In genomic region chr13:107124129-107124718, GRCh38 we compare ENCODE assay signal across 9 cellular contexts.
A peak's percentile ranks its signal among the peaks of the same experiment; 100 is the strongest.
DNase-seq lines count a peak whose midpoint lies in the region; ATAC-seq, FAIRE-seq and TF ChIP-seq lines count a peak whose summit lies in the region.
"Had no signal": no experiment of that assay in that cellular context is flagged by ENCODE, and none has a peak within 500 bp of the region (broad histone marks: within the 10 kb centered on the region; RNA-seq: fewer than 3 reads in every experiment).

No MANE protein-coding gene starts in this region.

- DNase-seq in AG10803 (ENCODE audit: low read depth) (peak; percentile 17), HT-29 (ENCODE audit: low spot score) (peak; percentile 63), WTC11 (ENCODE audit: low spot score) (no peak), HepG2 (ENCODE audit: low spot score) (peak; percentile 18), NCI-H446 (lab: John Stamatoyannopoulos, UW) (no peak)
- DNase-seq in stimulated activated CD4-positive, alpha-beta T cell treated with anti-CD3 and anti-CD28 coated beads, Interleukin-2, amount 100 ng/mL, for 24 hours = no peak
- DNase-seq in stimulated activated naive CD4-positive, alpha-beta T cell treated with Interleukin-2 at 50 U/mL for 16 hours (lab: John Stamatoyannopoulos, UW) = no peak

- H3K27me3 Mint-ChIP-seq in WTC11 (ENCODE audit: low read depth) = peaks cover 3% of the 10 kb centered on the region; the same call in 1 of the 2 replicates

- H3K4me1 Mint-ChIP-seq in WTC11 = peaks cover 6% of the 10 kb centered on the region; the same call in 1 of the 2 replicates

- POLR2A ChIA-PET in WTC11 (lab: Charles Lee) (no interaction called here), HepG2 (lab: Yijun Ruan, JAX) (no interaction called here)

- no peaks in the 10 kb centered on the region for H4K20me1 ChIP-seq in HepG2 (ENCODE audit: insufficient read depth, low read length)

- no peak for TF ChIP-seq POLR2A in HepG2 (IDR thresholded peaks at IDR 0.05; ENCODE audit: insufficient read depth in 1 of 2, low read depth in 2 of 2, low read length in 2 of 2)

- TF ChIP-seq CTCF in AG10803 (conservative IDR thresholded peaks at IDR 0.05; ENCODE audit: low read length) (peak; percentile 64), WTC11 (IDR thresholded peaks at IDR 0.05) (peak; percentile 31; the same call in 1 of the 2 replicates), HepG2 (CRISPR knock-in tag; IDR thresholded peaks at IDR 0.05) (peak; percentile 48)

- H3K27ac ChIP-seq in HepG2 (ENCODE audit: extremely low read length, insufficient read depth, low read length) = no peak overlapping the region

- H3K9me3 ChIP-seq in HepG2 (ENCODE audit: low read length) = no peaks in the 10 kb centered on the region
- H3K9me3 ChIP-seq: HAP-1 had no signal

- no peaks in the 10 kb centered on the region for H3K36me3 ChIP-seq in HepG2 (replicated peaks in 1 of 2; ENCODE audit: control insufficient read depth in 1 of 2, insufficient read depth in 2 of 2, low read length in 2 of 2)
- H3K36me3 ChIP-seq: HAP-1 had no signal

- no peak overlapping the region for H2AFZ ChIP-seq in HepG2 (ENCODE audit: low read length)

- in situ Hi-C loops in HepG2 (cut with HindIII; ENCODE audit: extremely low pct_ligation_motif_present, low pct_unique_long_range_greater_than_20kb) = no loop called here

- intact Hi-C loops in HepG2 (cut with micrococcal nuclease; ENCODE audit: unreplicated experiment) = loop anchor here (1.0 to 5.0 kb wide), 4 partner anchors 206 to 587 kb away; partner anchors contain the start of gene EFNB2

- no peak for TF ChIP-seq RAD21 in HepG2 (CRISPR knock-in tag; IDR thresholded peaks at IDR 0.05)

- peaks cover 21% of the 10 kb centered on the region for H3K9me3 Mint-ChIP-seq in WTC11

- H3K36me3 Mint-ChIP-seq in WTC11 = peaks cover 13% of the 10 kb centered on the region

- BruUV-seq in HepG2 (replicated peaks; lab: Mats Ljungman, UMichigan) = no TSS peak

- no peak overlapping the region for H3K4me3 Mint-ChIP-seq in WTC11

- peak; percentile 15 for FAIRE-seq in HepG2 (lab: Jason Lieb, UNC)

- no peak overlapping the region for H3K4me2 ChIP-seq in HepG2 (ENCODE audit: low read depth, low read length)

- peaks cover 34% of the 10 kb centered on the region for H3K4me1 ChIP-seq in HepG2 (ENCODE audit: insufficient read depth, low read length)
- H3K4me1 ChIP-seq: HAP-1 had no signal

- TF ChIP-seq EP300 in HepG2 (IDR thresholded peaks at IDR 0.05; ENCODE audit: low read depth in 2 of 2, low read length in 2 of 2) (no peak), HepG2 (CRISPR knock-in tag; IDR thresholded peaks at IDR 0.05; ENCODE audit: borderline replicate concordance) (no peak)

- H3K4me3 ChIP-seq in AG10803 (ENCODE audit: low read length) = no peak overlapping the region
- no peak overlapping the region for H3K4me3 ChIP-seq in HepG2 (replicated peaks in 1 of 3; ENCODE audit: insufficient read depth in 1 of 3, low read depth in 2 of 3, low read length in 3 of 3)
- H3K4me3 ChIP-seq: HAP-1 had no signal

- CTCF ChIA-PET in WTC11 (lab: Charles Lee) = interaction anchor here (0.6 kb wide), 1 partner anchor 554 kb away, joined by 4 read pairs; no protein-coding TSS in a partner anchor
- CTCF ChIA-PET in HepG2 (lab: Yijun Ruan, JAX; ENCODE audit: low intra/inter-chr PET ratio, low total read pairs) = interaction anchor here (1.2 kb wide), 1 partner anchor 587 kb away, joined by 4 read pairs; no protein-coding TSS in a partner anchor

- H3K27ac Mint-ChIP-seq in WTC11 = no peak overlapping the region

- no peaks in the 10 kb centered on the region for H3K79me2 ChIP-seq in HepG2 (ENCODE audit: insufficient read depth, low read length)

- H3K27me3 ChIP-seq in HepG2 (ENCODE audit: control insufficient read depth in 1 of 2, insufficient read depth in 2 of 2, low read length in 2 of 2) = no peaks in the 10 kb centered on the region; a peak in 1 of 5 replicates

- WGBS in HepG2 (ENCODE audit: low lambda C conversion rate) = 0% methylated on average over 2 of the region's 2 CpGs

- ATAC-seq in WTC11 = no peak
- ATAC-seq in HepG2 = no peak
- no peak for ATAC-seq in HG02678 (IDR thresholded peaks at IDR 0.05; ENCODE audit: unreplicated experiment)

- no peak overlapping the region for H3K9ac ChIP-seq in HepG2 (ENCODE audit: insufficient read depth, low read depth, low read length)

TF ChIP-seq in WTC11, 78 proteins besides CTCF, POLR2A, EP300 and RAD21:
- TF ChIP-seq HMGA2 (CRISPR knock-in tag; IDR thresholded peaks at IDR 0.05) (peak; percentile 62; the same call in 1 of the 2 replicates), AR (CRISPR knock-in tag; IDR thresholded peaks at IDR 0.05) (no peak)

TF ChIP-seq in HepG2, 621 proteins besides CTCF, POLR2A, EP300 and RAD21:
- TF ChIP-seq KLF6 (CRISPR knock-in tag; IDR thresholded peaks at IDR 0.05) = no peak
- TF ChIP-seq ZNF646 (CRISPR knock-in tag; IDR thresholded peaks at IDR 0.05) = no peak
- TF ChIP-seq TCF7 (IDR thresholded peaks at IDR 0.05; ENCODE audit: low read depth) = no peak
- TF ChIP-seq STAG1 (CRISPR knock-in tag; IDR thresholded peaks at IDR 0.05) = peak; percentile 68
- TF ChIP-seq GMEB1 (CRISPR knock-in tag; IDR thresholded peaks at IDR 0.05; ENCODE audit: borderline replicate concordance) = no peak
- 0 out of 2 replicates have a peak, but pooled peaks have one; percentile 41 for TF ChIP-seq SMC3 (IDR thresholded peaks at IDR 0.05; ENCODE audit: low read length)
- TF ChIP-seq CBFB (CRISPR knock-in tag; IDR thresholded peaks at IDR 0.05) = no peak
- no peak for TF ChIP-seq ZNF740 (CRISPR knock-in tag; IDR thresholded peaks at IDR 0.05)

Comparison
In these comparisons a context has a peak if more than half of its experiments do, and no peak if none do; other contexts are left out.
1. DNase-seq: peak in AG10803 (single experiment), HT-29 (single experiment) and HepG2 (single experiment); none in WTC11 (single experiment), stimulated activated CD4-positive, alpha-beta T cell treated with anti-CD3 and anti-CD28 coated beads, Interleukin-2, amount 100 ng/mL, for 24 hours (0 of 2), NCI-H446 (0 of 2) and stimulated activated naive CD4-positive, alpha-beta T cell treated with Interleukin-2 at 50 U/mL for 16 hours (single experiment).
2. Peak in every context shown above with its lines, with median percentiles within 50 percentile points of each other: CTCF ChIP-seq.